Comparison of ENCODE assay signal across 2 cellular contexts in the genomic region with DNA sequence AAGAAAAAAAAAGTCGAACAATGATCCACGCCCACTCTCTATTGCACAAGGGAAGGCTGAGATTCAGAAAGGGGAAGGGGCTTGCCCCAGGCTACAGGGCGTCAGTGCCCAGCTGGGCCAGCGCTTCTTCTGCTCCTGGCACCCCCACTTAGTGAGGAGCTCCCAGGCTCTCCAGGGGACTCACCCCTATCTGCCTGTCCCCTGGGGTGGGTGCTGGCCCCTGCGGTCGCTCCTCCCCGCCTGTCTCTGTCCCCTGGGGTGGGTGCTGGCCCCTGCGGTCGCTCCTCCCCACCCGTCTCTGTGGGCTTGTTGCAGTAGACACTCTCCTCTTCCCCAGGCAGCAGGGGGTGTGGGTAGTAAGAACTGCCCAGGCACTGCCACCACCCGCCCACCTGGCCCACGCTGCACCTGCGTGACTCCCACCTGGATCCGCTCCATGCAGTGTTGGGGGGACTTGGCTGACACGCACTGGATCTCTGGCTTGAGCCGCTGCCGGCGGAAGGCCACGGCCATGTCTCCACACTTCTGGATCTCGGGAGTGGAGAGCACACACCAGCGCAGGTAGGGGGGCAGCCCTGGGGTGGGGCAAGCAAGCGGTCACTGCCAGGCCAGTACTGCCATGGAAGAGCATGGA.
A peak's percentile ranks its signal among the peaks of the same experiment; 100 is the strongest.
TF ChIP-seq lines count a peak whose summit lies in the region.

No MANE protein-coding gene starts in this region.

TF ChIP-seq in HEK293, 187 proteins besides CTCF, POLR2A, EP300 and RAD21 (continued from another document):
- TF ChIP-seq EGR2 (tag by site-specific recombination; IDR thresholded peaks at IDR 0.05; ENCODE audit: low read depth) (peak; percentile 27; the same call in 1 of the 2 replicates), ZNF404 (tag by site-specific recombination; IDR thresholded peaks at IDR 0.05) (no peak)

TF ChIP-seq in H1, 55 proteins besides CTCF, POLR2A, EP300 and RAD21 (continued from another document):
- no peak for TF ChIP-seq YY1 (IDR thresholded peaks at IDR 0.05; ENCODE audit: low read depth, low read length)
- no peak for TF ChIP-seq SIN3A (conservative IDR thresholded peaks at IDR 0.05 in 1 of 2, IDR thresholded peaks at IDR 0.05 in 1 of 2; ENCODE audit: low read depth in 1 of 2, low read length in 2 of 2)
- TF ChIP-seq JUND (IDR thresholded peaks at IDR 0.05; ENCODE audit: low read length): no peak
- TF ChIP-seq SAP30 (IDR thresholded peaks at IDR 0.05; ENCODE audit: insufficient read depth, insufficient replicate concordance, low read length): no peak
- TF ChIP-seq POLR2AphosphoS5 (IDR thresholded peaks at IDR 0.05; ENCODE audit: low read depth, low read length): no peak
- TF ChIP-seq TAF1 (IDR thresholded peaks at IDR 0.05; ENCODE audit: low read depth, low read length): no peak
- TF ChIP-seq TAF7 (optimal IDR thresholded peaks at IDR 0.05; ENCODE audit: borderline replicate concordance, low read depth, low read length): no peak
- no peak for TF ChIP-seq CBX8 (IDR thresholded peaks at IDR 0.05; ENCODE audit: borderline replicate concordance, low read depth, low read length)
- no peak for TF ChIP-seq USF2 (IDR thresholded peaks at IDR 0.05; ENCODE audit: low read length)
